1 cellular context compared by ENCODE assay signal in genomic region chr12:111766608-111767361, GRCh38.
TF ChIP-seq lines count a peak whose summit lies in the region.

ALDH2 (plus strand) TSS chr12:111766933; CDS start chr12:111766983, 50 bp downstream.

TF ChIP-seq in K562, 482 proteins besides CTCF, POLR2A, EP300 and RAD21 (continued from another document and continues in another):
- TF ChIP-seq TEAD1 (CRISPR knock-in tag; IDR thresholded peaks at IDR 0.05), result peak in 1 of 2 experiments; percentile 65; a peak in 1 of 4 replicates
- TF ChIP-seq WHSC1 (IDR thresholded peaks at IDR 0.05; ENCODE audit: low read length), result no peak
- no peak for TF ChIP-seq ZNF124 (CRISPR knock-in tag; IDR thresholded peaks at IDR 0.05)
- no peak for TF ChIP-seq HNRNPH1 (optimal IDR thresholded peaks at IDR 0.05; ENCODE audit: low read depth, low read length)
- no peak for TF ChIP-seq ARNT (IDR thresholded peaks at IDR 0.05)
- TF ChIP-seq HIVEP1 (CRISPR knock-in tag; IDR thresholded peaks at IDR 0.05), result no peak
- no peak for TF ChIP-seq TOE1 (IDR thresholded peaks at IDR 0.05; ENCODE audit: borderline replicate concordance)
- TF ChIP-seq TOE1 (CRISPR knock-in tag; IDR thresholded peaks at IDR 0.05; ENCODE audit: borderline replicate concordance, low read depth), result no peak
- TF ChIP-seq STAT6 (CRISPR knock-in tag; IDR thresholded peaks at IDR 0.05), result 0 out of 2 replicates have a peak, but pooled peaks have one; percentile 73
- TF ChIP-seq ATF4 (CRISPR knock-in tag; IDR thresholded peaks at IDR 0.05), result peak; percentile 94
- no peak for TF ChIP-seq MCM7 (IDR thresholded peaks at IDR 0.05)
- TF ChIP-seq EGR1 (conservative IDR thresholded peaks at IDR 0.05), result peak; percentile 65
- TF ChIP-seq RCOR1 (IDR thresholded peaks at IDR 0.05; ENCODE audit: borderline replicate concordance in 1 of 2, low read depth in 2 of 2, low read length in 2 of 2), result 0 out of 4 replicates have a peak, but pooled peaks of 1 of the 2 experiments have one; percentile 37
- no peak for TF ChIP-seq KDM1A (IDR thresholded peaks at IDR 0.05)
- no peak for TF ChIP-seq ZNF316 (IDR thresholded peaks at IDR 0.05)
- no peak for TF ChIP-seq ZNF655 (CRISPR knock-in tag; IDR thresholded peaks at IDR 0.05)
- TF ChIP-seq EWSR1 (IDR thresholded peaks at IDR 0.05; ENCODE audit: borderline replicate concordance, low read depth, partially characterized antibody), result no peak
- TF ChIP-seq HNRNPUL1 (IDR thresholded peaks at IDR 0.05; ENCODE audit: low read length), result no peak
- TF ChIP-seq DACH1 (IDR thresholded peaks at IDR 0.05; ENCODE audit: partially characterized antibody), result peak; percentile 24
- TF ChIP-seq FOXA3 (CRISPR knock-in tag; conservative IDR thresholded peaks at IDR 0.05 in 1 of 2, IDR thresholded peaks at IDR 0.05 in 1 of 2), result peak in 1 of 2 experiments; percentile 4; a peak in 1 of 4 replicates
- no peak for TF ChIP-seq ZBTB26 (CRISPR knock-in tag; IDR thresholded peaks at IDR 0.05)
- TF ChIP-seq YBX1 (IDR thresholded peaks at IDR 0.05), result no peak
- TF ChIP-seq, protein P1, sequence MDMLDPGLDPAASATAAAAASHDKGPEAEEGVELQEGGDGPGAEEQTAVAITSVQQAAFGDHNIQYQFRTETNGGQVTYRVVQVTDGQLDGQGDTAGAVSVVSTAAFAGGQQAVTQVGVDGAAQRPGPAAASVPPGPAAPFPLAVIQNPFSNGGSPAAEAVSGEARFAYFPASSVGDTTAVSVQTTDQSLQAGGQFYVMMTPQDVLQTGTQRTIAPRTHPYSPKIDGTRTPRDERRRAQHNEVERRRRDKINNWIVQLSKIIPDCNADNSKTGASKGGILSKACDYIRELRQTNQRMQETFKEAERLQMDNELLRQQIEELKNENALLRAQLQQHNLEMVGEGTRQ (CRISPR knock-in tag; IDR thresholded peaks at IDR 0.05), result peak; percentile 9; the same call in 1 of the 2 replicates
- no peak for TF ChIP-seq MAFG (tag; conservative IDR thresholded peaks at IDR 0.05)
- no peak for TF ChIP-seq PPARD (CRISPR knock-in tag; IDR thresholded peaks at IDR 0.05)
- TF ChIP-seq, protein P2, sequence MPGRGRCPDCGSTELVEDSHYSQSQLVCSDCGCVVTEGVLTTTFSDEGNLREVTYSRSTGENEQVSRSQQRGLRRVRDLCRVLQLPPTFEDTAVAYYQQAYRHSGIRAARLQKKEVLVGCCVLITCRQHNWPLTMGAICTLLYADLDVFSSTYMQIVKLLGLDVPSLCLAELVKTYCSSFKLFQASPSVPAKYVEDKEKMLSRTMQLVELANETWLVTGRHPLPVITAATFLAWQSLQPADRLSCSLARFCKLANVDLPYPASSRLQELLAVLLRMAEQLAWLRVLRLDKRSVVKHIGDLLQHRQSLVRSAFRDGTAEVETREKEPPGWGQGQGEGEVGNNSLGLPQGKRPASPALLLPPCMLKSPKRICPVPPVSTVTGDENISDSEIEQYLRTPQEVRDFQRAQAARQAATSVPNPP (IDR thresholded peaks at IDR 0.05; ENCODE audit: borderline replicate concordance, insufficient read depth, insufficient read length), result no peak
- TF ChIP-seq ZNF224 (CRISPR knock-in tag; IDR thresholded peaks at IDR 0.05), result no peak
- TF ChIP-seq HNRNPLL (IDR thresholded peaks at IDR 0.05; ENCODE audit: low read depth, low read length, poor library complexity, severe bottlenecking), result no peak
- TF ChIP-seq, protein P3, sequence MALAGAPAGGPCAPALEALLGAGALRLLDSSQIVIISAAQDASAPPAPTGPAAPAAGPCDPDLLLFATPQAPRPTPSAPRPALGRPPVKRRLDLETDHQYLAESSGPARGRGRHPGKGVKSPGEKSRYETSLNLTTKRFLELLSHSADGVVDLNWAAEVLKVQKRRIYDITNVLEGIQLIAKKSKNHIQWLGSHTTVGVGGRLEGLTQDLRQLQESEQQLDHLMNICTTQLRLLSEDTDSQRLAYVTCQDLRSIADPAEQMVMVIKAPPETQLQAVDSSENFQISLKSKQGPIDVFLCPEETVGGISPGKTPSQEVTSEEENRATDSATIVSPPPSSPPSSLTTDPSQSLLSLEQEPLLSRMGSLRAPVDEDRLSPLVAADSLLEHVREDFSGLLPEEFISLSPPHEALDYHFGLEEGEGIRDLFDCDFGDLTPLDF (CRISPR knock-in tag; IDR thresholded peaks at IDR 0.05), result peak; percentile 69; the same call in 1 of the 2 replicates
- TF ChIP-seq, protein P4, sequence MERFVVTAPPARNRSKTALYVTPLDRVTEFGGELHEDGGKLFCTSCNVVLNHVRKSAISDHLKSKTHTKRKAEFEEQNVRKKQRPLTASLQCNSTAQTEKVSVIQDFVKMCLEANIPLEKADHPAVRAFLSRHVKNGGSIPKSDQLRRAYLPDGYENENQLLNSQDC (CRISPR knock-in tag; IDR thresholded peaks at IDR 0.05), result no peak
- TF ChIP-seq NR1H2 (CRISPR knock-in tag; IDR thresholded peaks at IDR 0.05), result no peak
- TF ChIP-seq NELFE (IDR thresholded peaks at IDR 0.05; ENCODE audit: insufficient read depth, insufficient read length), result no peak
- no peak for TF ChIP-seq CLOCK (CRISPR knock-in tag; IDR thresholded peaks at IDR 0.05; ENCODE audit: borderline replicate concordance)
- no peak for TF ChIP-seq XRCC4 (IDR thresholded peaks at IDR 0.05; ENCODE audit: extremely low read depth, insufficient read depth, insufficient read length)
- no peak for TF ChIP-seq NFXL1 (CRISPR knock-in tag; IDR thresholded peaks at IDR 0.05)
- no peak for TF ChIP-seq CREB1 (IDR thresholded peaks at IDR 0.05)
- peak; percentile 41; the same call in 1 of the 2 replicates for TF ChIP-seq CREB1 (CRISPR knock-in tag; IDR thresholded peaks at IDR 0.05)
- TF ChIP-seq, protein P5, sequence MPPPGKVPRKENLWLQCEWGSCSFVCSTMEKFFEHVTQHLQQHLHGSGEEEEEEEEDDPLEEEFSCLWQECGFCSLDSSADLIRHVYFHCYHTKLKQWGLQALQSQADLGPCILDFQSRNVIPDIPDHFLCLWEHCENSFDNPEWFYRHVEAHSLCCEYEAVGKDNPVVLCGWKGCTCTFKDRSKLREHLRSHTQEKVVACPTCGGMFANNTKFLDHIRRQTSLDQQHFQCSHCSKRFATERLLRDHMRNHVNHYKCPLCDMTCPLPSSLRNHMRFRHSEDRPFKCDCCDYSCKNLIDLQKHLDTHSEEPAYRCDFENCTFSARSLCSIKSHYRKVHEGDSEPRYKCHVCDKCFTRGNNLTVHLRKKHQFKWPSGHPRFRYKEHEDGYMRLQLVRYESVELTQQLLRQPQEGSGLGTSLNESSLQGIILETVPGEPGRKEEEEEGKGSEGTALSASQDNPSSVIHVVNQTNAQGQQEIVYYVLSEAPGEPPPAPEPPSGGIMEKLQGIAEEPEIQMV (tag; conservative IDR thresholded peaks at IDR 0.05; ENCODE audit: low read depth), result peak; percentile 80
- TF ChIP-seq ZNF778 (CRISPR knock-in tag; IDR thresholded peaks at IDR 0.05), result no peak
- TF ChIP-seq ZNF830 (CRISPR knock-in tag; IDR thresholded peaks at IDR 0.05), result no peak
- TF ChIP-seq ZNF212 (CRISPR knock-in tag; IDR thresholded peaks at IDR 0.05), result no peak
- no peak for TF ChIP-seq BHLHE40 (IDR thresholded peaks at IDR 0.05; ENCODE audit: low read length)
- TF ChIP-seq, protein P6, sequence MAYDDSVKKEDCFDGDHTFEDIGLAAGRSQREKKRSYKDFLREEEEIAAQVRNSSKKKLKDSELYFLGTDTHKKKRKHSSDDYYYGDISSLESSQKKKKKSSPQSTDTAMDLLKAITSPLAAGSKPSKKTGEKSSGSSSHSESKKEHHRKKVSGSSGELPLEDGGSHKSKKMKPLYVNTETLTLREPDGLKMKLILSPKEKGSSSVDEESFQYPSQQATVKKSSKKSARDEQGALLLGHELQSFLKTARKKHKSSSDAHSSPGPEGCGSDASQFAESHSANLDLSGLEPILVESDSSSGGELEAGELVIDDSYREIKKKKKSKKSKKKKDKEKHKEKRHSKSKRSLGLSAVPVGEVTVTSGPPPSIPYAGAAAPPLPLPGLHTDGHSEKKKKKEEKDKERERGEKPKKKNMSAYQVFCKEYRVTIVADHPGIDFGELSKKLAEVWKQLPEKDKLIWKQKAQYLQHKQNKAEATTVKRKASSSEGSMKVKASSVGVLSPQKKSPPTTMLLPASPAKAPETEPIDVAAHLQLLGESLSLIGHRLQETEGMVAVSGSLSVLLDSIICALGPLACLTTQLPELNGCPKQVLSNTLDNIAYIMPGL (CRISPR knock-in tag; IDR thresholded peaks at IDR 0.05), result no peak
- TF ChIP-seq USF1 (CRISPR knock-in tag; IDR thresholded peaks at IDR 0.05), result no peak; the same call in 1 of the 2 replicates
- TF ChIP-seq PCBP2 (IDR thresholded peaks at IDR 0.05; ENCODE audit: low read depth, low read length, poor library complexity, severe bottlenecking), result no peak
- peak; percentile 78 for TF ChIP-seq ATF7 (IDR thresholded peaks at IDR 0.05)
- no peak for TF ChIP-seq GTF2F1 (IDR thresholded peaks at IDR 0.05; ENCODE audit: low read depth, low read length)
- TF ChIP-seq ARID2 (IDR thresholded peaks at IDR 0.05), result no peak
- TF ChIP-seq, protein P7, sequence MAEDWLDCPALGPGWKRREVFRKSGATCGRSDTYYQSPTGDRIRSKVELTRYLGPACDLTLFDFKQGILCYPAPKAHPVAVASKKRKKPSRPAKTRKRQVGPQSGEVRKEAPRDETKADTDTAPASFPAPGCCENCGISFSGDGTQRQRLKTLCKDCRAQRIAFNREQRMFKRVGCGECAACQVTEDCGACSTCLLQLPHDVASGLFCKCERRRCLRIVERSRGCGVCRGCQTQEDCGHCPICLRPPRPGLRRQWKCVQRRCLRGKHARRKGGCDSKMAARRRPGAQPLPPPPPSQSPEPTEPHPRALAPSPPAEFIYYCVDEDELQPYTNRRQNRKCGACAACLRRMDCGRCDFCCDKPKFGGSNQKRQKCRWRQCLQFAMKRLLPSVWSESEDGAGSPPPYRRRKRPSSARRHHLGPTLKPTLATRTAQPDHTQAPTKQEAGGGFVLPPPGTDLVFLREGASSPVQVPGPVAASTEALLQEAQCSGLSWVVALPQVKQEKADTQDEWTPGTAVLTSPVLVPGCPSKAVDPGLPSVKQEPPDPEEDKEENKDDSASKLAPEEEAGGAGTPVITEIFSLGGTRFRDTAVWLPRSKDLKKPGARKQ (CRISPR knock-in tag; IDR thresholded peaks at IDR 0.05), result no peak
